24 cellular contexts compared by ENCODE assay signal in genomic region chr3:174068035-174068434, GRCh38.
"Had no signal": no experiment of that assay in that cellular context is flagged by ENCODE, and none has a peak within 500 bp of the region (broad histone marks: within the 10 kb centered on the region; RNA-seq: fewer than 3 reads in every experiment).

No MANE protein-coding gene starts in this region.

- ATAC-seq: natural killer cell; psoas muscle; right cardiac atrium; right lobe of liver; stimulated activated effector memory CD8-positive, alpha-beta T cell treated with anti-CD3 and anti-CD28 coated beads, Interleukin-12 subunit alpha, Interleukin-12 subunit beta, amount 100 ng/mL, for 72 hours; stimulated activated naive B cell treated with anti-CD40 and anti-IgM and Interleukin-4, amounts not matched to agents 10 μg/mL and 1 μg/mL and 100 μg/mL, for 72 hours had no signal

- H3K4me3 Mint-ChIP-seq: natural killer cell; nephron; neural progenitor cell; stimulated activated effector memory CD8-positive, alpha-beta T cell treated with anti-CD3 and anti-CD28 coated beads, Interleukin-12 subunit alpha, Interleukin-12 subunit beta, amount 100 ng/mL, for 72 hours; stimulated activated naive B cell treated with anti-CD40 and anti-IgM and Interleukin-4, amounts not matched to agents 10 μg/mL and 1 μg/mL and 100 μg/mL, for 72 hours; stimulated activated naive CD8-positive, alpha-beta T cell treated with anti-CD3 and anti-CD28 coated beads, Interleukin-15, Interleukin-2, amounts not matched to agents 100 ng/mL and 50 ng/mL, for 24 hours had no signal

- H3K9me3 Mint-ChIP-seq: stimulated activated naive B cell treated with anti-CD40 and anti-IgM and Interleukin-4, amounts not matched to agents 10 μg/mL and 1 μg/mL and 100 μg/mL, for 72 hours; stimulated activated naive CD8-positive, alpha-beta T cell treated with anti-CD3 and anti-CD28 coated beads, Interleukin-15, Interleukin-2, amounts not matched to agents 100 ng/mL and 50 ng/mL, for 24 hours had no signal

- DNase-seq: natural killer cell; occipital lobe; ovary; posterior cingulate gyrus; psoas muscle; right cardiac atrium; right lobe of liver; sigmoid colon; small intestine; stimulated activated CD4-positive, alpha-beta T cell treated with anti-CD3 and anti-CD28 coated beads, Interleukin-15, amount 100 ng/mL, for 24 hours; stimulated activated CD4-positive, alpha-beta T cell treated with anti-CD3 and anti-CD28 coated beads, Interleukin-2, amount 100 ng/mL, for 24 hours; stimulated activated CD4-positive, alpha-beta T cell treated with anti-CD3 and anti-CD28 coated beads, Interleukin-2, amount 100 ng/mL, for 48 hours; stimulated activated CD4-positive, alpha-beta T cell treated with anti-CD3 and anti-CD28 coated beads, Interleukin-4, amount 100 ng/mL, for 24 hours; stimulated activated naive B cell treated with anti-CD40 and anti-IgM and Interleukin-4, amounts not matched to agents 10 μg/mL and 1 μg/mL and 100 μg/mL, for 72 hours; stimulated activated naive CD4-positive, alpha-beta T cell treated with Interleukin-2 at 50 U/mL for 16 hours; stomach; thyroid gland; trophoblast cell; upper lobe of left lung had no signal

- H3K27ac Mint-ChIP-seq: natural killer cell; nephron; neural progenitor cell; progenitor cell of endocrine pancreas; stimulated activated effector memory CD8-positive, alpha-beta T cell treated with anti-CD3 and anti-CD28 coated beads, Interleukin-12 subunit alpha, Interleukin-12 subunit beta, amount 100 ng/mL, for 72 hours; stimulated activated naive B cell treated with anti-CD40 and anti-IgM and Interleukin-4, amounts not matched to agents 10 μg/mL and 1 μg/mL and 100 μg/mL, for 72 hours; stimulated activated naive CD8-positive, alpha-beta T cell treated with anti-CD3 and anti-CD28 coated beads, Interleukin-15, Interleukin-2, amounts not matched to agents 100 ng/mL and 50 ng/mL, for 24 hours had no signal

- H3K36me3 Mint-ChIP-seq: natural killer cell; neural progenitor cell; stimulated activated effector memory CD8-positive, alpha-beta T cell treated with anti-CD3 and anti-CD28 coated beads, Interleukin-12 subunit alpha, Interleukin-12 subunit beta, amount 100 ng/mL, for 72 hours; stimulated activated naive B cell treated with anti-CD40 and anti-IgM and Interleukin-4, amounts not matched to agents 10 μg/mL and 1 μg/mL and 100 μg/mL, for 72 hours had no signal

- H3K4me1 Mint-ChIP-seq: natural killer cell; nephron; neural progenitor cell; stimulated activated effector memory CD8-positive, alpha-beta T cell treated with anti-CD3 and anti-CD28 coated beads, Interleukin-12 subunit alpha, Interleukin-12 subunit beta, amount 100 ng/mL, for 72 hours; stimulated activated naive B cell treated with anti-CD40 and anti-IgM and Interleukin-4, amounts not matched to agents 10 μg/mL and 1 μg/mL and 100 μg/mL, for 72 hours had no signal

- H3K27me3 Mint-ChIP-seq: progenitor cell of endocrine pancreas; stimulated activated naive B cell treated with anti-CD40 and anti-IgM and Interleukin-4, amounts not matched to agents 10 μg/mL and 1 μg/mL and 100 μg/mL, for 72 hours; stimulated activated naive CD8-positive, alpha-beta T cell treated with anti-CD3 and anti-CD28 coated beads, Interleukin-15, Interleukin-2, amounts not matched to agents 100 ng/mL and 50 ng/mL, for 24 hours had no signal
